Comparison of ENCODE assay signal across 17 cellular contexts in the genomic region with DNA sequence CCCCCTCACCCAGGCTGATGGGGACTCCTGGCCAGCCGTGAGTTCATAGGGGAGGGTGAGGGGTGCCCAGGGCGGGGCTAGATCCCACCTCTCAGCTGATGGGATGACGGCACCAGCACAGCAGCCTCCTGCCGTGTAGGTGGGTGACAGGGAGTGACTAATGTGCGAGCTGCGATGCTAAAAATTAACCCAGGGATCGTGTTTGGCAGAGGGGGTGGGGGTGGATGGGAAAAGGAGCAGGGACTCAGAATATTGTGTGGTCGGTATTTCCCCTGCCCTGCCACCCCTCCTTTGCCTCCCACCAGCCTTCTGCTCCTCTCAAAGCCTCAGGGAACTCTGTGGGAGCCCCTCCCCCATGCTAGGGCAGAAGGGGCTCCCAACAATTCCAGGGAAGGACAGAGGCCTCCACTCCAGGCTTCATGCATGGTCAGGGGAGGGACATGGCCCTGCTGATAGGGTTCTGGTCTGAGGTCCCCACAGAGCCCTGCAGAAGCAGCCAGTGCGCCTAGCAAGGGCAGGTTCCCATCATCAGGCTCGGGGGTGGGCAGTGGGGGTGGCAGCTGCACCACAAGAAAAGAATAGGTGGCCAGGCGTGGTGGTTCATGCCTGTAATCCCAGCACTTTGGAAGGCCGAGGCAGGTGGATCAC. TPM values are rescaled to one million over a fixed set of nuclear protein-coding genes. Genes with fewer than 3 reads are reported as not detected.
DNase-seq lines count a peak whose midpoint lies in the region; ATAC-seq and TF ChIP-seq lines count a peak whose summit lies in the region.
"Had no signal": no experiment of that assay in that cellular context is flagged by ENCODE, and none has a peak within 500 bp of the region (broad histone marks: within the 10 kb centered on the region; RNA-seq: fewer than 3 reads in every experiment).

No MANE protein-coding gene starts in this region.

- no peak overlapping the region for H3K4me3 ChIP-seq in esophagus squamous epithelium
- H3K4me3 ChIP-seq: prostate gland had no signal

- no peaks in the 10 kb centered on the region for H3K9me3 Mint-ChIP-seq in naive B cell
- H3K9me3 Mint-ChIP-seq: activated B cell treated with CpG ODN at 0.5 μM for 24 hours; activated T-helper 1 cell treated with anti-CD3 and anti-CD28 coated beads, Interleukin-12 subunit alpha, Interleukin-12 subunit beta, Interleukin-2, Interleukin-4 antibody, amounts not matched to agents 30 ng/mL and 10 ng/mL and 1 ng/mL, durations not matched to agents 14 hours and 24 hours and 36 hours; central memory CD8-positive, alpha-beta T cell; H9 had no signal

- no peak for TF ChIP-seq POLR2A in esophagus squamous epithelium (IDR thresholded peaks at IDR 0.05)

- intact Hi-C loops in esophagus squamous epithelium (cut with DNase I): no loop called here

- DNase-seq in Ammon's horn (ENCODE audit: low spot score): peak; percentile 55
- DNase-seq in DMS53 treated with DMSO at 0.1 percent for 48 hours (lab: John Stamatoyannopoulos, UW; ENCODE audit: unreplicated experiment): peak; percentile 38
- no peak for DNase-seq in T-helper 17 cell
- peak; percentile 51 for DNase-seq in naive B cell
- DNase-seq in esophagus squamous epithelium (lab: John Stamatoyannopoulos, UW): no peak
- DNase-seq in retina: no peak
- DNase-seq in NCI-H2107 (lab: John Stamatoyannopoulos, UW): no peak
- DNase-seq: activated B cell treated with CpG ODN at 0.5 μM for 24 hours; DMS79; H9; stimulated activated CD4-positive, alpha-beta T cell treated with anti-CD3 and anti-CD28 coated beads, Interleukin-15, amount 100 ng/mL, for 24 hours; T-helper 2 cell had no signal

- TF ChIP-seq CTCF in esophagus squamous epithelium (IDR thresholded peaks at IDR 0.05): no peak

- H3K27ac Mint-ChIP-seq in T-helper 17 cell: peak overlapping the region; percentile 94
- peak overlapping the region in 5 of 6 donors; percentile 57 to 98 (median 91) for H3K27ac Mint-ChIP-seq in naive B cell
- H3K27ac Mint-ChIP-seq: activated B cell treated with CpG ODN at 0.5 μM for 24 hours; activated T-helper 1 cell treated with anti-CD3 and anti-CD28 coated beads, Interleukin-12 subunit alpha, Interleukin-12 subunit beta, Interleukin-2, Interleukin-4 antibody, amounts not matched to agents 30 ng/mL and 10 ng/mL and 1 ng/mL, durations not matched to agents 14 hours and 24 hours and 36 hours; H9 had no signal

- 74 to 80% methylated on average over 4 to 6 of the region's 12 CpGs for WGBS in esophagus squamous epithelium, 2 donors

- peaks cover 7 to 39% (median 14%) of the 10 kb centered on the region in 3 donors for H3K4me1 ChIP-seq in esophagus squamous epithelium
- H3K4me1 ChIP-seq: prostate gland had no signal

- no peaks in the 10 kb centered on the region for H3K36me3 Mint-ChIP-seq in T-helper 17 cell (ENCODE audit: low read depth)
- no peaks in the 10 kb centered on the region for H3K36me3 Mint-ChIP-seq in naive B cell

- peaks cover 0 to 21% (median 0%) of the 10 kb centered on the region in 4 donors for H3K27me3 ChIP-seq in esophagus squamous epithelium

- H3K4me3 Mint-ChIP-seq in T-helper 17 cell: peak overlapping the region; percentile 26
- H3K4me3 Mint-ChIP-seq in naive B cell: peak overlapping the region in 4 of 8 donors; percentile 51 to 82 (median 70)
- H3K4me3 Mint-ChIP-seq: activated B cell treated with CpG ODN at 0.5 μM for 24 hours; activated T-helper 1 cell treated with anti-CD3 and anti-CD28 coated beads, Interleukin-12 subunit alpha, Interleukin-12 subunit beta, Interleukin-2, Interleukin-4 antibody, amounts not matched to agents 30 ng/mL and 10 ng/mL and 1 ng/mL, durations not matched to agents 14 hours and 24 hours and 36 hours; central memory CD8-positive, alpha-beta T cell had no signal

- ATAC-seq in T-helper 17 cell (no peak), naive B cell (ENCODE audit: low read depth in 2 of 2) (no peak), GM18858 (IDR thresholded peaks at IDR 0.05; ENCODE audit: unreplicated experiment) (no peak)

- H3K4me1 Mint-ChIP-seq in T-helper 17 cell (peaks cover 33% of the 10 kb centered on the region), naive B cell (peaks cover 43 to 56% (median 49%) of the 10 kb centered on the region in 3 donors)

- H3K36me3 ChIP-seq in esophagus squamous epithelium: peaks cover 0 to 13% (median 0%) of the 10 kb centered on the region in 3 donors
- H3K36me3 ChIP-seq: prostate gland had no signal

- H3K9me3 ChIP-seq in T-helper 17 cell (ENCODE audit: control insufficient read depth, low read length, poor library complexity, severe bottlenecking): no peaks in the 10 kb centered on the region
- no peaks in the 10 kb centered on the region for H3K9me3 ChIP-seq in esophagus squamous epithelium
- H3K9me3 ChIP-seq: prostate gland had no signal

- H3K27me3 Mint-ChIP-seq in T-helper 17 cell (no peaks in the 10 kb centered on the region), naive B cell (no peaks in the 10 kb centered on the region)
- H3K27me3 Mint-ChIP-seq: activated B cell treated with CpG ODN at 0.5 μM for 24 hours; central memory CD8-positive, alpha-beta T cell had no signal

- no peak overlapping the region for H3K27ac ChIP-seq in esophagus squamous epithelium
- H3K27ac ChIP-seq: prostate gland had no signal

RNA-seq across cellular contexts. Expression of a gene that starts 12.5 kb away (rescaled TPM):
- total RNA-seq in T-helper 17 cell (100 to 1,000 TPM; 491 to 562 TPM), esophagus squamous epithelium (10 to 100 TPM in 1 of 4 donors, 1 to 10 TPM in 3; 1.7 to 10.7 (median 3.6) TPM)
- polyA plus RNA-seq in naive B cell (ENCODE audit: low read depth in 6 of 6): 10 to 100 TPM in 5 of 6 donors, 1 to 10 TPM in 1; 2.9 to 28.7 (median 16.9) TPM
- total RNA-seq: MCF 10A had no signal

RNA-seq across cellular contexts. Expression of a gene that starts 32.0 kb away (rescaled TPM):
- 100 to 1,000 TPM in 1 of 2 donors, 10 to 100 TPM in 1; 79.2 to 133 TPM for total RNA-seq in T-helper 17 cell
- polyA plus RNA-seq in naive B cell (ENCODE audit: low read depth in 6 of 6): 10 to 100 TPM in 4 of 6 donors, 1 to 10 TPM in 2; 6.7 to 24.9 (median 12.6) TPM
- total RNA-seq in esophagus squamous epithelium: 10 to 100 TPM in 1 of 4 donors, 1 to 10 TPM in 3; 3.4 to 12.6 (median 5.6) TPM

RNA-seq across cellular contexts. Expression of a gene that starts 50.5 kb away (rescaled TPM):
- 10 to 100 TPM; 22.0 to 30.2 TPM for total RNA-seq in T-helper 17 cell
- polyA plus RNA-seq in naive B cell (ENCODE audit: low read depth in 6 of 6): 10 to 100 TPM; 20.1 to 35.5 (median 24.4) TPM
- total RNA-seq in esophagus squamous epithelium: 10 to 100 TPM; 36.7 to 54.7 (median 40.4) TPM

Comparison
In these comparisons a context has a peak if more than half of its experiments do, and no peak if none do; other contexts are left out.
1. DNase-seq: peak in Ammon's horn (single experiment), DMS53 treated with DMSO at 0.1 percent for 48 hours (single experiment) and naive B cell (single experiment); none in T-helper 17 cell (0 of 3), esophagus squamous epithelium (single experiment), retina (single experiment) and NCI-H2107 (single experiment).
2. RNA of a gene that starts 12.5 kb away (total RNA-seq): 491 to 562 TPM in T-helper 17 cell; 1.7 to 10.7 TPM in esophagus squamous epithelium; every median in the first group is over 10 times any median in the second.
3. RNA of a gene that starts 32.0 kb away (total RNA-seq): 79.2 to 133 TPM in T-helper 17 cell; 3.4 to 12.6 TPM in esophagus squamous epithelium; every median in the first group is over 4 times any median in the second.